ENCODE assay signal across 15 cellular contexts in genomic region chr13:27038323-27038722, GRCh38.
DNase-seq lines count a peak whose midpoint lies in the region; ATAC-seq and TF ChIP-seq lines count a peak whose summit lies in the region.
"Had no signal": no experiment of that assay in that cellular context is flagged by ENCODE, and none has a peak within 500 bp of the region (broad histone marks: within the 10 kb centered on the region; RNA-seq: fewer than 3 reads in every experiment).

No MANE protein-coding gene starts in this region.

- DNase-seq in ELR (ENCODE audit: low read depth), result peak; percentile 79
- peak; percentile 73 for DNase-seq in RWPE1 (ENCODE audit: low spot score)
- DNase-seq in fibroblast of lung (ENCODE audit: low read depth in 2 of 2), result peak; percentile 63 to 93
- DNase-seq in pulmonary artery endothelial cell (ENCODE audit: low read depth, low spot score), result peak; percentile 27
- no peak for DNase-seq in T-helper 2 cell treated with Interferon-gamma antibody and Interleukin-4, amounts not matched to agents 5 μg/mL and 100 μg/mL, for 36 hours (ENCODE audit: low spot score)
- DNase-seq in NCI-H2081 (lab: John Stamatoyannopoulos, UW), result no peak
- DNase-seq in H7, result no peak
- DNase-seq: activated CD4-positive, CD25-positive, alpha-beta regulatory T cell treated with anti-CD3 and anti-CD28 coated beads, Interleukin-2, amount 50 U/mL, for 72 hours; CD4-positive, alpha-beta T cell; GOT3; hypothalamus; NCI-H510A; uterus had no signal

- no peaks in the 10 kb centered on the region for H3K79me2 ChIP-seq in fibroblast of lung (ENCODE audit: control insufficient read depth, insufficient read depth, low read length)

- POLR2A ChIA-PET in RWPE1 (lab: Yijun Ruan, JAX; ENCODE audit: low non-redundant PET), result no interaction called here

- H3K27ac ChIP-seq in RWPE1, result peak overlapping the region; percentile 61; the same call in 1 of the 2 replicates
- H3K27ac ChIP-seq in fibroblast of lung (ENCODE audit: insufficient read depth, low read length), result no peak overlapping the region
- H3K27ac ChIP-seq: uterus had no signal

- ATAC-seq in HG02870 (IDR thresholded peaks at IDR 0.05; ENCODE audit: unreplicated experiment), result no peak

- no peak overlapping the region for H3K4me2 ChIP-seq in fibroblast of lung (ENCODE audit: extremely low read depth, insufficient read depth, low read length)

- peaks cover 24% of the 10 kb centered on the region for H3K27me3 Mint-ChIP-seq in T-helper 2 cell treated with Interferon-gamma antibody and Interleukin-4, amounts not matched to agents 5 μg/mL and 100 μg/mL, for 36 hours (ENCODE audit: low read depth)

- H3K9me3 Mint-ChIP-seq in T-helper 2 cell treated with Interferon-gamma antibody and Interleukin-4, amounts not matched to agents 5 μg/mL and 100 μg/mL, for 36 hours, result no peaks in the 10 kb centered on the region
- H3K9me3 Mint-ChIP-seq: CD4-positive, alpha-beta T cell had no signal

- no peaks in the 10 kb centered on the region for H3K36me3 ChIP-seq in fibroblast of lung (ENCODE audit: control insufficient read depth, insufficient read depth, low read length)
- H3K36me3 ChIP-seq in H7 (replicated peaks; ENCODE audit: control insufficient read depth, insufficient read depth, low read length), result no peaks in the 10 kb centered on the region
- H3K36me3 ChIP-seq: uterus had no signal

- H3K4me1 ChIP-seq in fibroblast of lung (ENCODE audit: control insufficient read depth, extremely low read depth, insufficient read depth, low read length), result peaks cover 17% of the 10 kb centered on the region

- no peak overlapping the region for H3K4me3 Mint-ChIP-seq in T-helper 2 cell treated with Interferon-gamma antibody and Interleukin-4, amounts not matched to agents 5 μg/mL and 100 μg/mL, for 36 hours
- H3K4me3 Mint-ChIP-seq: CD4-positive, alpha-beta T cell; dendritic cell treated with granulocyte-macrophage colony-stimulating factor and Interleukin-4, amounts not matched to agents 40 ng/mL and 50 ng/mL, for 4 days had no signal

- peaks cover 4% of the 10 kb centered on the region for H3K4me1 Mint-ChIP-seq in T-helper 2 cell treated with Interferon-gamma antibody and Interleukin-4, amounts not matched to agents 5 μg/mL and 100 μg/mL, for 36 hours (ENCODE audit: low read depth)

- H3K27me3 ChIP-seq in fibroblast of lung (ENCODE audit: control insufficient read depth, insufficient read depth, low read length) (no peaks in the 10 kb centered on the region), H7 (ENCODE audit: control insufficient read depth, insufficient read depth, low read length) (peaks cover 5% of the 10 kb centered on the region)
- H3K27me3 ChIP-seq: uterus had no signal

- TF ChIP-seq CTCF in RWPE1 (conservative IDR thresholded peaks at IDR 0.05; ENCODE audit: low read depth), result no peak
- TF ChIP-seq CTCF in fibroblast of lung (conservative IDR thresholded peaks at IDR 0.05 in 1 of 2, IDR thresholded peaks at IDR 0.05 in 1 of 2; ENCODE audit: low read depth in 1 of 2, low read length in 2 of 2), result no peak

- CTCF ChIA-PET in RWPE1 (lab: Yijun Ruan, JAX), result interaction anchor here (0.6 to 0.7 kb wide), 2 partner anchors 62 to 1635 kb away, joined by 3 read pairs; no protein-coding TSS in a partner anchor

- H3K27ac Mint-ChIP-seq in T-helper 2 cell treated with Interferon-gamma antibody and Interleukin-4, amounts not matched to agents 5 μg/mL and 100 μg/mL, for 36 hours, result no peak overlapping the region
- H3K27ac Mint-ChIP-seq: CD4-positive, alpha-beta T cell; dendritic cell treated with granulocyte-macrophage colony-stimulating factor and Interleukin-4, amounts not matched to agents 40 ng/mL and 50 ng/mL, for 4 days had no signal

- H2AFZ ChIP-seq in fibroblast of lung (ENCODE audit: low read length), result no peak overlapping the region

- no peaks in the 10 kb centered on the region for H3K36me3 Mint-ChIP-seq in T-helper 2 cell treated with Interferon-gamma antibody and Interleukin-4, amounts not matched to agents 5 μg/mL and 100 μg/mL, for 36 hours (ENCODE audit: low read depth)

- no peaks in the 10 kb centered on the region for H4K20me1 ChIP-seq in fibroblast of lung (ENCODE audit: control insufficient read depth, extremely low read depth, insufficient read depth, low read length)

- no peak overlapping the region for H3K9ac ChIP-seq in fibroblast of lung (ENCODE audit: insufficient read depth, low read length)

- H3K4me3 ChIP-seq in fibroblast of lung (replicated peaks in 1 of 4; ENCODE audit: control extremely low read depth in 1 of 4, insufficient read depth in 1 of 4, low read depth in 3 of 4, low read length in 4 of 4) (no peak overlapping the region), H7 (ENCODE audit: insufficient read depth, low read depth, low read length) (no peak overlapping the region)
- H3K4me3 ChIP-seq: uterus had no signal

- no peaks in the 10 kb centered on the region for H3K9me3 ChIP-seq in fibroblast of lung (ENCODE audit: control insufficient read depth, insufficient read depth, low read depth, low read length)
- H3K9me3 ChIP-seq: uterus had no signal

Comparison
In these comparisons a context has a peak if more than half of its experiments do, and no peak if none do; other contexts are left out.
1. DNase-seq: peak in ELR (single experiment), RWPE1 (single experiment), fibroblast of lung (2 of 2) and pulmonary artery endothelial cell (single experiment); none in T-helper 2 cell treated with Interferon-gamma antibody and Interleukin-4, amounts not matched to agents 5 μg/mL and 100 μg/mL, for 36 hours (single experiment), NCI-H2081 (0 of 2) and H7 (single experiment).